1 cellular context compared by ENCODE assay signal in genomic region chr13:48010698-48011097, GRCh38.
TF ChIP-seq lines count a peak whose summit lies in the region.

No MANE protein-coding gene starts in this region.

TF ChIP-seq in HepG2, 621 proteins besides CTCF, POLR2A, EP300 and RAD21 (continued from another document):
- TF ChIP-seq, protein P1, sequence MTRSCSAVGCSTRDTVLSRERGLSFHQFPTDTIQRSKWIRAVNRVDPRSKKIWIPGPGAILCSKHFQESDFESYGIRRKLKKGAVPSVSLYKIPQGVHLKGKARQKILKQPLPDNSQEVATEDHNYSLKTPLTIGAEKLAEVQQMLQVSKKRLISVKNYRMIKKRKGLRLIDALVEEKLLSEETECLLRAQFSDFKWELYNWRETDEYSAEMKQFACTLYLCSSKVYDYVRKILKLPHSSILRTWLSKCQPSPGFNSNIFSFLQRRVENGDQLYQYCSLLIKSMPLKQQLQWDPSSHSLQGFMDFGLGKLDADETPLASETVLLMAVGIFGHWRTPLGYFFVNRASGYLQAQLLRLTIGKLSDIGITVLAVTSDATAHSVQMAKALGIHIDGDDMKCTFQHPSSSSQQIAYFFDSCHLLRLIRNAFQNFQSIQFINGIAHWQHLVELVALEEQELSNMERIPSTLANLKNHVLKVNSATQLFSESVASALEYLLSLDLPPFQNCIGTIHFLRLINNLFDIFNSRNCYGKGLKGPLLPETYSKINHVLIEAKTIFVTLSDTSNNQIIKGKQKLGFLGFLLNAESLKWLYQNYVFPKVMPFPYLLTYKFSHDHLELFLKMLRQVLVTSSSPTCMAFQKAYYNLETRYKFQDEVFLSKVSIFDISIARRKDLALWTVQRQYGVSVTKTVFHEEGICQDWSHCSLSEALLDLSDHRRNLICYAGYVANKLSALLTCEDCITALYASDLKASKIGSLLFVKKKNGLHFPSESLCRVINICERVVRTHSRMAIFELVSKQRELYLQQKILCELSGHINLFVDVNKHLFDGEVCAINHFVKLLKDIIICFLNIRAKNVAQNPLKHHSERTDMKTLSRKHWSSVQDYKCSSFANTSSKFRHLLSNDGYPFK (CRISPR knock-in tag; IDR thresholded peaks at IDR 0.05; ENCODE audit: borderline replicate concordance): no peak
